ENCODE assay signal across 28 cellular contexts in the genomic region with DNA sequence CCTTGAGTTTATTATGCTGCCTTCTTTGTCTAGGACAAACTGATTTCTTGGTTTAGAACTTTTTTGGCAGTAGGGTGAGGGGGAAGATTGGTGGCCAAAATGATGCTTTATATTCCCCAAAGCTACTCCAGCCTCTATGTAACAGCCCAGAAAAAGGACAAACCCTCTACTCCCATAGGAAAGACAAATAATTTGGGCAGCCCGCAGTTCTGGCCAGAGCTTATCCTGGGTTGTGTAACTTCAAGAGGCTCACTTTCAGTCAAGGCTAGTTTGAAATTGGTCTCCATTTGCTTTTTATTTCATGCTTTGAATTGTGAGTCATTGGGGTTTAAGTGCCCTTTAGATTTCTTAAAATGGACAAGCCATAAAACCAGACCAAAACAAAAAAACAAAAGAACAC.
"Had no signal": no experiment of that assay in that cellular context is flagged by ENCODE, and none has a peak within 500 bp of the region (broad histone marks: within the 10 kb centered on the region; RNA-seq: fewer than 3 reads in every experiment).

No MANE protein-coding gene starts in this region.

- H3K36me3 Mint-ChIP-seq: mesothelial cell of epicardium; natural killer cell treated with Interleukin-12 subunit alpha and Interleukin-12 subunit beta and Interleukin-15 and Interleukin-18, amount 100 ng/mL, for 72 hours; stimulated activated effector memory CD8-positive, alpha-beta T cell treated with anti-CD3 and anti-CD28 coated beads, Interleukin-12 subunit alpha, Interleukin-12 subunit beta, amount 100 ng/mL, for 72 hours had no signal

- H3K27me3 ChIP-seq: left lung, ovary, right atrium auricular region, right lobe of liver, upper lobe of right lung had no signal

- H3K36me3 ChIP-seq: left lung, lower lobe of right lung, ovary, right atrium auricular region, right lobe of liver, spleen, suprapubic skin, thoracic aorta, tibial artery, upper lobe of right lung had no signal

- H3K27ac ChIP-seq: left lung, lower lobe of right lung, ovary, right atrium auricular region, right lobe of liver, skin epidermis, spleen, suprapubic skin, thoracic aorta, tibial artery, upper lobe of right lung had no signal

- ATAC-seq: left colon; left lung; lower lobe of right lung; mucosa of descending colon; naive thymus-derived CD4-positive, alpha-beta T cell; natural killer cell treated with Interleukin-12 subunit alpha and Interleukin-12 subunit beta and Interleukin-15 and Interleukin-18, amount 100 ng/mL, for 72 hours; right lobe of liver; stimulated activated effector memory CD8-positive, alpha-beta T cell treated with anti-CD3 and anti-CD28 coated beads, Interleukin-12 subunit alpha, Interleukin-12 subunit beta, amount 100 ng/mL, for 72 hours; upper lobe of right lung had no signal

- H3K4me3 ChIP-seq: left lung, lower lobe of right lung, mucosa of descending colon, ovary, right atrium auricular region, right lobe of liver, skin epidermis, spleen, suprapubic skin, thoracic aorta, tibial artery, upper lobe of right lung had no signal

- DNase-seq: hypothalamus; immature natural killer cell; kidney; left colon; left lung; lower lobe of right lung; mammary epithelial cell; mesendoderm; mucosa of descending colon; naive thymus-derived CD4-positive, alpha-beta T cell; ovary; right lobe of liver; spleen; stimulated activated CD4-positive, alpha-beta T cell treated with anti-CD3 and anti-CD28 coated beads, Interleukin-4, amount 100 ng/mL, for 24 hours; stimulated activated naive CD4-positive, alpha-beta T cell; trophoblast cell; upper lobe of right lung had no signal

- H3K27ac Mint-ChIP-seq: immature natural killer cell; mesothelial cell of epicardium; naive thymus-derived CD4-positive, alpha-beta T cell; natural killer cell treated with Interleukin-12 subunit alpha and Interleukin-12 subunit beta and Interleukin-15 and Interleukin-18, amount 100 ng/mL, for 72 hours; progenitor cell of endocrine pancreas; stimulated activated effector memory CD8-positive, alpha-beta T cell treated with anti-CD3 and anti-CD28 coated beads, Interleukin-12 subunit alpha, Interleukin-12 subunit beta, amount 100 ng/mL, for 72 hours; stimulated activated naive CD8-positive, alpha-beta T cell treated with anti-CD3 and anti-CD28 coated beads, Interleukin-15, Interleukin-2, amounts not matched to agents 100 ng/mL and 50 ng/mL, for 24 hours had no signal

- H3K4me3 Mint-ChIP-seq: immature natural killer cell; mesothelial cell of epicardium; naive thymus-derived CD4-positive, alpha-beta T cell; natural killer cell treated with Interleukin-12 subunit alpha and Interleukin-12 subunit beta and Interleukin-15 and Interleukin-18, amount 100 ng/mL, for 72 hours; neural crest cell; stimulated activated effector memory CD8-positive, alpha-beta T cell treated with anti-CD3 and anti-CD28 coated beads, Interleukin-12 subunit alpha, Interleukin-12 subunit beta, amount 100 ng/mL, for 72 hours; stimulated activated naive CD8-positive, alpha-beta T cell treated with anti-CD3 and anti-CD28 coated beads, Interleukin-15, Interleukin-2, amounts not matched to agents 100 ng/mL and 50 ng/mL, for 24 hours had no signal

- H3K4me1 Mint-ChIP-seq: immature natural killer cell; mesothelial cell of epicardium; naive thymus-derived CD4-positive, alpha-beta T cell; stimulated activated effector memory CD8-positive, alpha-beta T cell treated with anti-CD3 and anti-CD28 coated beads, Interleukin-12 subunit alpha, Interleukin-12 subunit beta, amount 100 ng/mL, for 72 hours had no signal

- H3K4me1 ChIP-seq: left lung, lower lobe of right lung, right atrium auricular region, right lobe of liver, spleen, suprapubic skin, tibial artery, upper lobe of right lung had no signal
